Comparison of ENCODE assay signal across 34 cellular contexts in the genomic region with DNA sequence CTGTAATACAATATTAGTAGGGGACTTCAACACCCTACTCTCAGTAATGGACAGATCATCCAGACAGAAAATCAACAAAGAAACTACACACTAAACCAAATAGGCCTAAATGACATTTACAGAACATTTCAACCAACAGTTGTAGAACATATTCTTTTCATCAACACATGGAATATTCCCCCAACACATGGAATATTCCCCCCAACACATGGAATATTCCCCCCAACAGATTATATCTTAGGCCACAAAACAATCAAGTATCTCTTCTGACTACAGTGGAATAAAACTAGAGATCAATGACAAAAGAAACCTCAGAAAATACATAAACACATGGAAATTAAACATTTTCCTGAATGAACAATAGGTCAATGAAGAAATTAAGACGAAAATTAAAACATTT.
"Had no signal": no experiment of that assay in that cellular context is flagged by ENCODE, and none has a peak within 500 bp of the region (broad histone marks: within the 10 kb centered on the region; RNA-seq: fewer than 3 reads in every experiment).

No MANE protein-coding gene starts in this region.

- DNase-seq: Karpas-422, Kasumi-1, MG63, MM.1S, MV-4-11, NCI-H1048, NCI-H1092, NCI-H1092 treated with DMSO at 0.1 percent for 48 hours, NCI-H1105, NCI-H1105 treated with DMSO at 0.1 percent for 48 hours, NCI-H1417, NCI-H1417 treated with DMSO at 0.1 percent for 48 hours, NCI-H1436, NCI-H1436 treated with DMSO at 0.1 percent for 48 hours, NCI-H146, NCI-H1694, NCI-H1694 treated with DMSO at 0.1 percent for 48 hours, NCI-H187, NCI-H187 treated with DMSO at 0.1 percent for 48 hours, NCI-H1930, NCI-H2029, NCI-H2029 treated with DMSO at 0.1 percent for 48 hours, NCI-H2081, NCI-H2081 treated with DMSO at 0.1 percent for 48 hours, NCI-H2107, NCI-H2171, NCI-H2171 treated with DMSO at 0.1 percent for 48 hours, NCI-H2227 treated with DMSO at 0.1 percent for 48 hours, NCI-H226, NCI-H345, NCI-H446, NCI-H446 treated with DMSO at 0.1 percent for 48 hours, NCI-H510A, NCI-H510A treated with DMSO at 0.1 percent for 48 hours had no signal

- H3K4me3 ChIP-seq: MG63 had no signal

- H3K36me3 ChIP-seq: MG63 had no signal

- H3K27me3 ChIP-seq: MG63 had no signal

- H3K9me3 ChIP-seq: MG63 had no signal
